In genomic region chr19:40555978-40556689, GRCh38 we compare ENCODE assay signal across 1 cellular context.
TF ChIP-seq lines count a peak whose summit lies in the region.

No MANE protein-coding gene starts in this region.

TF ChIP-seq in HepG2, 621 proteins besides CTCF, POLR2A, EP300 and RAD21:
- no peak for TF ChIP-seq CBX5 (CRISPR knock-in tag; IDR thresholded peaks at IDR 0.05; ENCODE audit: borderline replicate concordance)
- no peak for TF ChIP-seq ZNF17 (CRISPR knock-in tag; IDR thresholded peaks at IDR 0.05)
- TF ChIP-seq SIN3A (IDR thresholded peaks at IDR 0.05; ENCODE audit: borderline replicate concordance, low read depth, low read length), result no peak
- no peak for TF ChIP-seq MLXIP (CRISPR knock-in tag; IDR thresholded peaks at IDR 0.05; ENCODE audit: borderline replicate concordance)
- no peak for TF ChIP-seq ZNF343 (CRISPR knock-in tag; IDR thresholded peaks at IDR 0.05)
- TF ChIP-seq MED13 (CRISPR knock-in tag; IDR thresholded peaks at IDR 0.05), result no peak
- TF ChIP-seq GTF2F1 (IDR thresholded peaks at IDR 0.05; ENCODE audit: low read length), result no peak
- TF ChIP-seq ZNF510 (CRISPR knock-in tag; IDR thresholded peaks at IDR 0.05; ENCODE audit: low read depth), result no peak
- no peak for TF ChIP-seq AGO2 (optimal IDR thresholded peaks at IDR 0.05; ENCODE audit: low read depth, low read length)
- TF ChIP-seq GLI4 (CRISPR knock-in tag; IDR thresholded peaks at IDR 0.05; ENCODE audit: borderline replicate concordance), result no peak
- TF ChIP-seq PHF21A (CRISPR knock-in tag; IDR thresholded peaks at IDR 0.05), result no peak
- no peak for TF ChIP-seq AGO1 (IDR thresholded peaks at IDR 0.05; ENCODE audit: low read depth, low read length, poor library complexity, severe bottlenecking)
- no peak for TF ChIP-seq SNAI1 (CRISPR knock-in tag; IDR thresholded peaks at IDR 0.05; ENCODE audit: borderline replicate concordance)
- no peak for TF ChIP-seq ZNF234 (CRISPR knock-in tag; conservative IDR thresholded peaks at IDR 0.05)
- no peak for TF ChIP-seq ZNF260 (CRISPR knock-in tag; IDR thresholded peaks at IDR 0.05; ENCODE audit: borderline replicate concordance, low read depth)
- TF ChIP-seq ZBTB4 (CRISPR knock-in tag; IDR thresholded peaks at IDR 0.05; ENCODE audit: borderline replicate concordance), result no peak
- TF ChIP-seq ZMYM2 (CRISPR knock-in tag; IDR thresholded peaks at IDR 0.05), result no peak
- no peak for TF ChIP-seq ISL2 (CRISPR knock-in tag; IDR thresholded peaks at IDR 0.05)
- no peak for TF ChIP-seq ZNF878 (CRISPR knock-in tag; IDR thresholded peaks at IDR 0.05)
- TF ChIP-seq TFAP4 (IDR thresholded peaks at IDR 0.05; ENCODE audit: borderline replicate concordance, low read depth), result no peak
